15 cellular contexts compared by ENCODE assay signal in genomic region chr4:1499465-1499864, GRCh38.
DNase-seq lines count a peak whose midpoint lies in the region; ATAC-seq and TF ChIP-seq lines count a peak whose summit lies in the region.
"Had no signal": no experiment of that assay in that cellular context is flagged by ENCODE, and none has a peak within 500 bp of the region (broad histone marks: within the 10 kb centered on the region; RNA-seq: fewer than 3 reads in every experiment).

No MANE protein-coding gene starts in this region.

- H3K9me3 Mint-ChIP-seq in stimulated activated naive CD8-positive, alpha-beta T cell treated with anti-CD3 and anti-CD28 coated beads, Interleukin-15, amount 100 ng/mL, for 72 hours: no peaks in the 10 kb centered on the region
- H3K9me3 Mint-ChIP-seq in chondrocyte (ENCODE audit: low read depth): no peaks in the 10 kb centered on the region
- H3K9me3 Mint-ChIP-seq: CD4-positive, CD25-positive, alpha-beta regulatory T cell had no signal

- no peaks in the 10 kb centered on the region for H3K36me3 ChIP-seq in neuronal stem cell (replicated peaks in 1 of 2; ENCODE audit: control insufficient read depth in 2 of 2, insufficient read depth in 2 of 2, low read length in 2 of 2)
- H3K36me3 ChIP-seq in Karpas-422 (ENCODE audit: insufficient read depth, low read length): no peaks in the 10 kb centered on the region

- H3K79me2 ChIP-seq in Karpas-422 (ENCODE audit: low read length): no peaks in the 10 kb centered on the region

- H3K9me3 ChIP-seq in neuronal stem cell (replicated peaks in 1 of 2; ENCODE audit: control insufficient read depth in 2 of 2, insufficient read depth in 1 of 2, low read depth in 1 of 2, low read length in 2 of 2): peaks cover 0 to 2% of the 10 kb centered on the region in 2 donors
- H3K9me3 ChIP-seq in Karpas-422 (ENCODE audit: low read length): no peaks in the 10 kb centered on the region

- no peaks in the 10 kb centered on the region for H3K36me3 Mint-ChIP-seq in chondrocyte (ENCODE audit: low read depth)
- H3K36me3 Mint-ChIP-seq: CD4-positive, CD25-positive, alpha-beta regulatory T cell had no signal

- no peak overlapping the region for H2AFZ ChIP-seq in neuronal stem cell (ENCODE audit: low read length)
- H2AFZ ChIP-seq in Karpas-422 (ENCODE audit: low read length): no peak overlapping the region

- H2BK12ac ChIP-seq in neuronal stem cell (ENCODE audit: low read length): no peak overlapping the region

- no peaks in the 10 kb centered on the region for H3K27me3 Mint-ChIP-seq in stimulated activated naive CD8-positive, alpha-beta T cell treated with anti-CD3 and anti-CD28 coated beads, Interleukin-15, amount 100 ng/mL, for 72 hours
- peaks cover 2% of the 10 kb centered on the region for H3K27me3 Mint-ChIP-seq in chondrocyte (ENCODE audit: low read depth)
- H3K27me3 Mint-ChIP-seq: CD4-positive, CD25-positive, alpha-beta regulatory T cell had no signal

- peaks cover 0 to 1% of the 10 kb centered on the region in 2 donors for H3K4me1 ChIP-seq in neuronal stem cell (ENCODE audit: control insufficient read depth in 2 of 2, insufficient read depth in 1 of 2, low read depth in 1 of 2, low read length in 2 of 2)
- H3K4me1 ChIP-seq in Karpas-422 (ENCODE audit: low read length): no peaks in the 10 kb centered on the region

- TF ChIP-seq CTCF in chondrocyte (IDR thresholded peaks at IDR 0.05): no peak

- H3K4me2 ChIP-seq in neuronal stem cell (ENCODE audit: insufficient read depth, low read length, poor library complexity, severe bottlenecking): no peak overlapping the region
- no peak overlapping the region for H3K4me2 ChIP-seq in Karpas-422 (ENCODE audit: low read depth, low read length, poor library complexity, severe bottlenecking)

- H3K4ac ChIP-seq in neuronal stem cell (ENCODE audit: low read length): peak overlapping the region; percentile 76

- H3K9ac ChIP-seq in neuronal stem cell (ENCODE audit: low read depth, low read length, poor library complexity) (no peak overlapping the region), Karpas-422 (ENCODE audit: low read length) (no peak overlapping the region)

- no CpG with 5 or more reads among the region's 7 CpGs for WGBS in neuronal stem cell (ENCODE audit: extremely low coverage in 2 of 2, insufficient read length in 2 of 2, insufficient replicate concordance in 1 of 2), 2 donors

- H3K14ac ChIP-seq in neuronal stem cell (ENCODE audit: low read length): peak overlapping the region; percentile 63

- DNase-seq in stimulated activated naive CD8-positive, alpha-beta T cell treated with anti-CD3 and anti-CD28 coated beads, Interleukin-15, Interleukin-2, amounts not matched to agents 100 U/mL and 50 U/mL, for 24 hours: no peak
- no peak for DNase-seq in stimulated activated naive CD8-positive, alpha-beta T cell treated with anti-CD3 and anti-CD28 coated beads, Interleukin-15, amount 100 ng/mL, for 72 hours
- DNase-seq in chondrocyte (ENCODE audit: low spot score) (peak; percentile 72), neuronal stem cell (ENCODE audit: low spot score) (no peak), Karpas-422 (no peak)
- DNase-seq: CD4-positive, CD25-positive, alpha-beta regulatory T cell; COR-L47; KBM-7; NCI-H1417; NCI-H187 treated with DMSO at 0.1 percent for 48 hours; NCI-H345; NCI-H524 treated with DMSO at 0.1 percent for 48 hours; SIG-M5 had no signal

- H3K79me1 ChIP-seq in neuronal stem cell (ENCODE audit: low read depth, low read length): no peaks in the 10 kb centered on the region

- H4K20me1 ChIP-seq in Karpas-422 (ENCODE audit: insufficient read depth, low read depth, low read length): no peaks in the 10 kb centered on the region

- H3K9me2 ChIP-seq in Karpas-422 (replicated peaks; ENCODE audit: insufficient read depth, low read length): no peaks in the 10 kb centered on the region

- peak overlapping the region in 1 of 2 donors; percentile 62 for H3K4me3 ChIP-seq in neuronal stem cell (ENCODE audit: low read length in 2 of 2)
- H3K4me3 ChIP-seq in Karpas-422 (ENCODE audit: low read length): no peak overlapping the region

- no peaks in the 10 kb centered on the region for H3K4me1 Mint-ChIP-seq in stimulated activated naive CD8-positive, alpha-beta T cell treated with anti-CD3 and anti-CD28 coated beads, Interleukin-15, amount 100 ng/mL, for 72 hours
- no peaks in the 10 kb centered on the region for H3K4me1 Mint-ChIP-seq in chondrocyte (ENCODE audit: low read depth)
- H3K4me1 Mint-ChIP-seq: CD4-positive, CD25-positive, alpha-beta regulatory T cell had no signal

- H2AK5ac ChIP-seq in neuronal stem cell (ENCODE audit: low read depth, low read length): peak overlapping the region; percentile 92

- H4K8ac ChIP-seq in neuronal stem cell (ENCODE audit: low read depth, low read length): peak overlapping the region; percentile 50

- H2BK15ac ChIP-seq in neuronal stem cell (ENCODE audit: low read length): no peak overlapping the region

- no peak overlapping the region for H2BK5ac ChIP-seq in neuronal stem cell (ENCODE audit: low read length)

- no peak overlapping the region for H3K27ac Mint-ChIP-seq in stimulated activated naive CD8-positive, alpha-beta T cell treated with anti-CD3 and anti-CD28 coated beads, Interleukin-15, amount 100 ng/mL, for 72 hours
- no peak overlapping the region for H3K27ac Mint-ChIP-seq in chondrocyte (ENCODE audit: unreplicated experiment)

- no peak overlapping the region for H3K4me3 Mint-ChIP-seq in stimulated activated naive CD8-positive, alpha-beta T cell treated with anti-CD3 and anti-CD28 coated beads, Interleukin-15, amount 100 ng/mL, for 72 hours
- H3K4me3 Mint-ChIP-seq in chondrocyte (ENCODE audit: unreplicated experiment): no peak overlapping the region
- H3K4me3 Mint-ChIP-seq: CD4-positive, CD25-positive, alpha-beta regulatory T cell had no signal

- H3K23ac ChIP-seq in neuronal stem cell (ENCODE audit: low read depth, low read length, poor library complexity): peak overlapping the region; percentile 93

- H4K91ac ChIP-seq in neuronal stem cell (ENCODE audit: low read depth, low read length, poor library complexity): no peak overlapping the region

- peaks cover 0 to 23% (median 0%) of the 10 kb centered on the region in 3 experiments for H3K27me3 ChIP-seq in neuronal stem cell (ENCODE audit: control insufficient read depth in 3 of 3, insufficient read depth in 3 of 3, low read depth in 1 of 3, low read length in 3 of 3)
- no peaks in the 10 kb centered on the region for H3K27me3 ChIP-seq in Karpas-422 (ENCODE audit: low read length)

- no peak overlapping the region for H2BK120ac ChIP-seq in neuronal stem cell (ENCODE audit: low read depth, low read length)

- H3K27ac ChIP-seq in neuronal stem cell (replicated peaks; ENCODE audit: low read length): no peak overlapping the region
- H3K27ac ChIP-seq in Karpas-422 (ENCODE audit: low read length): no peak overlapping the region

- peak; percentile 12 for ATAC-seq in stimulated activated naive CD8-positive, alpha-beta T cell treated with anti-CD3 and anti-CD28 coated beads, Interleukin-15, Interleukin-2, amounts not matched to agents 100 U/mL and 50 U/mL, for 24 hours
- ATAC-seq in stimulated activated naive CD8-positive, alpha-beta T cell treated with anti-CD3 and anti-CD28 coated beads, Interleukin-15, amount 100 ng/mL, for 72 hours: no peak
- no peak for ATAC-seq in GM19467 (IDR thresholded peaks at IDR 0.05; ENCODE audit: unreplicated experiment)
- ATAC-seq in HG02798 (IDR thresholded peaks at IDR 0.05; ENCODE audit: poor library complexity, unreplicated experiment): no peak

- peak overlapping the region; percentile 64 for H3K18ac ChIP-seq in neuronal stem cell (ENCODE audit: low read length)
